1 cellular context compared by ENCODE assay signal in genomic region chr19:35746087-35746462, GRCh38.
TF ChIP-seq lines count a peak whose summit lies in the region.

No MANE protein-coding gene starts in this region.

TF ChIP-seq in A549, 52 proteins besides CTCF, POLR2A, EP300 and RAD21 (continued from another document):
- no peak for TF ChIP-seq TFCP2L1 (CRISPR knock-in tag; IDR thresholded peaks at IDR 0.05)
- TF ChIP-seq PHF8 (IDR thresholded peaks at IDR 0.05; ENCODE audit: borderline replicate concordance, low read depth) = no peak
- TF ChIP-seq USF2 (IDR thresholded peaks at IDR 0.05) = no peak
- TF ChIP-seq KDM5A (IDR thresholded peaks at IDR 0.05) = no peak
